In genomic region chr10:6337382-6337781, GRCh38 we compare ENCODE assay signal across 21 cellular contexts.
DNase-seq lines count a peak whose midpoint lies in the region; ATAC-seq and TF ChIP-seq lines count a peak whose summit lies in the region.
"Had no signal": no experiment of that assay in that cellular context is flagged by ENCODE, and none has a peak within 500 bp of the region (broad histone marks: within the 10 kb centered on the region; RNA-seq: fewer than 3 reads in every experiment).

No MANE protein-coding gene starts in this region.

- no peak for TF ChIP-seq CTCF in astrocyte of the spinal cord (IDR thresholded peaks at IDR 0.05; ENCODE audit: low read depth, low read length)
- no peak for TF ChIP-seq CTCF in WTC11 (IDR thresholded peaks at IDR 0.05)
- TF ChIP-seq CTCF in type B pancreatic cell (conservative IDR thresholded peaks at IDR 0.05) = no peak

- H3K36me3 Mint-ChIP-seq in activated CD4-positive, alpha-beta T cell treated with anti-CD3 and anti-CD28 coated beads, Interleukin-2, amount 10 ng/mL, durations not matched to agents 7 days and 5 days (ENCODE audit: low read depth) = peaks cover 18% of the 10 kb centered on the region
- H3K36me3 Mint-ChIP-seq in WTC11 = peaks cover 20% of the 10 kb centered on the region
- H3K36me3 Mint-ChIP-seq in type B pancreatic cell = no peaks in the 10 kb centered on the region

- peaks cover 4% of the 10 kb centered on the region for H3K4me1 Mint-ChIP-seq in activated CD4-positive, alpha-beta T cell treated with anti-CD3 and anti-CD28 coated beads, Interleukin-2, amount 10 ng/mL, durations not matched to agents 7 days and 5 days
- H3K4me1 Mint-ChIP-seq in WTC11 = no peaks in the 10 kb centered on the region
- no peaks in the 10 kb centered on the region for H3K4me1 Mint-ChIP-seq in type B pancreatic cell (ENCODE audit: unreplicated experiment)

- no peak for DNase-seq in activated CD4-positive, alpha-beta T cell treated with anti-CD3 and anti-CD28 coated beads, Interleukin-2, amount 10 ng/mL, durations not matched to agents 7 days and 5 days
- DNase-seq in activated CD4-positive, alpha-beta T cell treated with anti-CD3 and anti-CD28 coated beads for 48 hours = no peak
- DNase-seq in astrocyte of the spinal cord (ENCODE audit: low read depth, low spot score) (peak; percentile 14), iris pigment epithelial cell (ENCODE audit: low read depth) (peak; percentile 9), smooth muscle cell of the brain vasculature (ENCODE audit: low read depth, low spot score) (peak; percentile 3), WTC11 (ENCODE audit: low spot score) (no peak), type B pancreatic cell (ENCODE audit: extremely low spot score, unreplicated experiment) (no peak)
- DNase-seq in effector memory CD4-positive, alpha-beta T cell = no peak
- DNase-seq: 8988T; CD8-positive, alpha-beta T cell; GOT3; MG63; NCI-H1092; NCI-H2081 treated with DMSO at 0.1 percent for 48 hours; NCI-H2227 treated with DMSO at 0.1 percent for 48 hours; NCI-H524 treated with DMSO at 0.1 percent for 48 hours; Right ventricle myocardium superior had no signal

- in situ Hi-C loops in astrocyte of the spinal cord (cut with HindIII; ENCODE audit: low sequenced_read_pairs) = no loop called here

- H3K27me3 ChIP-seq in effector memory CD4-positive, alpha-beta T cell (replicated peaks; ENCODE audit: control insufficient read depth, insufficient read depth, low read length, poor library complexity, severe bottlenecking) = no peaks in the 10 kb centered on the region
- H3K27me3 ChIP-seq: BLaER1, MG63 had no signal

- POLR2A ChIA-PET in activated CD4-positive, alpha-beta T cell treated with anti-CD3 and anti-CD28 coated beads, Interleukin-2, amount 10 ng/mL, durations not matched to agents 7 days and 5 days (lab: Charles Lee) = no interaction called here
- POLR2A ChIA-PET in WTC11 (lab: Charles Lee) = no interaction called here

- H3K4me1 ChIP-seq in effector memory CD4-positive, alpha-beta T cell (ENCODE audit: control insufficient read depth, insufficient read depth, low read length, poor library complexity, severe bottlenecking) = no peaks in the 10 kb centered on the region
- H3K4me1 ChIP-seq: BLaER1 had no signal

- ATAC-seq in WTC11 = no peak
- ATAC-seq: CD8-positive, alpha-beta T cell; GM12878; HepG2; Panc1 had no signal

- H3K9me3 ChIP-seq in effector memory CD4-positive, alpha-beta T cell (ENCODE audit: control insufficient read depth, low read length) = no peaks in the 10 kb centered on the region
- H3K9me3 ChIP-seq: MG63 had no signal

- H3K4me3 ChIP-seq in astrocyte of the spinal cord (ENCODE audit: low read depth, low read length) = no peak overlapping the region
- H3K4me3 ChIP-seq in effector memory CD4-positive, alpha-beta T cell (ENCODE audit: insufficient read depth, low read depth, low read length, poor library complexity, severe bottlenecking) = no peak overlapping the region
- H3K4me3 ChIP-seq: BLaER1, GM12878, MG63 had no signal

- no peaks in the 10 kb centered on the region for H3K36me3 ChIP-seq in effector memory CD4-positive, alpha-beta T cell (ENCODE audit: control insufficient read depth, insufficient read depth, low read length)
- H3K36me3 ChIP-seq: MG63 had no signal

- CTCF ChIA-PET in activated CD4-positive, alpha-beta T cell treated with anti-CD3 and anti-CD28 coated beads, Interleukin-2, amount 10 ng/mL, durations not matched to agents 7 days and 5 days (lab: Charles Lee) = interaction anchor here (0.5 kb wide), 1 partner anchor 33 kb away, joined by 3 read pairs; no protein-coding TSS in a partner anchor
- CTCF ChIA-PET in WTC11 (lab: Charles Lee) = no interaction called here

- peaks cover 11% of the 10 kb centered on the region for H3K9me3 Mint-ChIP-seq in activated CD4-positive, alpha-beta T cell treated with anti-CD3 and anti-CD28 coated beads, Interleukin-2, amount 10 ng/mL, durations not matched to agents 7 days and 5 days
- H3K9me3 Mint-ChIP-seq in WTC11 = peaks cover 21% of the 10 kb centered on the region
- H3K9me3 Mint-ChIP-seq in type B pancreatic cell = peaks cover 9% of the 10 kb centered on the region

- peak overlapping the region; percentile 52 for H3K27ac Mint-ChIP-seq in activated CD4-positive, alpha-beta T cell treated with anti-CD3 and anti-CD28 coated beads, Interleukin-2, amount 10 ng/mL, durations not matched to agents 7 days and 5 days
- no peak overlapping the region for H3K27ac Mint-ChIP-seq in WTC11
- H3K27ac Mint-ChIP-seq in type B pancreatic cell = no peak overlapping the region
- H3K27ac Mint-ChIP-seq: CD8-positive, alpha-beta T cell had no signal

- no peak overlapping the region for H3K4me3 Mint-ChIP-seq in activated CD4-positive, alpha-beta T cell treated with anti-CD3 and anti-CD28 coated beads, Interleukin-2, amount 10 ng/mL, durations not matched to agents 7 days and 5 days
- H3K4me3 Mint-ChIP-seq in WTC11 = no peak overlapping the region
- H3K4me3 Mint-ChIP-seq in type B pancreatic cell = no peak overlapping the region
- H3K4me3 Mint-ChIP-seq: CD8-positive, alpha-beta T cell had no signal

- H3K27ac ChIP-seq in effector memory CD4-positive, alpha-beta T cell (ENCODE audit: insufficient read depth, low read length, poor library complexity, severe bottlenecking) = no peak overlapping the region
- H3K27ac ChIP-seq: BLaER1 had no signal

- H3K27me3 Mint-ChIP-seq in activated CD4-positive, alpha-beta T cell treated with anti-CD3 and anti-CD28 coated beads, Interleukin-2, amount 10 ng/mL, durations not matched to agents 7 days and 5 days = no peaks in the 10 kb centered on the region
- peaks cover 6% of the 10 kb centered on the region; the same call in 1 of the 2 replicates for H3K27me3 Mint-ChIP-seq in WTC11 (ENCODE audit: low read depth)
- H3K27me3 Mint-ChIP-seq in type B pancreatic cell = peaks cover 10% of the 10 kb centered on the region

TF ChIP-seq in WTC11, 78 proteins besides CTCF, POLR2A, EP300 and RAD21 (continues in another document):
- no peak for TF ChIP-seq ZNF281 (CRISPR knock-in tag; IDR thresholded peaks at IDR 0.05)
- TF ChIP-seq ERG (CRISPR knock-in tag; IDR thresholded peaks at IDR 0.05) = no peak
- no peak for TF ChIP-seq NR1H2 (CRISPR knock-in tag; IDR thresholded peaks at IDR 0.05)
- no peak for TF ChIP-seq RELA (CRISPR knock-in tag; IDR thresholded peaks at IDR 0.05; ENCODE audit: borderline replicate concordance)
- TF ChIP-seq MAX (CRISPR knock-in tag; IDR thresholded peaks at IDR 0.05) = no peak
- TF ChIP-seq MYBL2 (CRISPR knock-in tag; IDR thresholded peaks at IDR 0.05) = no peak
- TF ChIP-seq NFATC4 (CRISPR knock-in tag; IDR thresholded peaks at IDR 0.05) = no peak
- no peak for TF ChIP-seq KAT7 (CRISPR knock-in tag; IDR thresholded peaks at IDR 0.05; ENCODE audit: borderline replicate concordance)
- no peak for TF ChIP-seq ATF1 (CRISPR knock-in tag; IDR thresholded peaks at IDR 0.05)
- TF ChIP-seq FOXP4 (CRISPR knock-in tag; IDR thresholded peaks at IDR 0.05) = no peak
- no peak for TF ChIP-seq SMAD3 (CRISPR knock-in tag; IDR thresholded peaks at IDR 0.05; ENCODE audit: borderline replicate concordance)
- TF ChIP-seq JUN (CRISPR knock-in tag; IDR thresholded peaks at IDR 0.05) = no peak

Comparison
In these comparisons a context has a peak if more than half of its experiments do, and no peak if none do; other contexts are left out.
1. DNase-seq: peak in astrocyte of the spinal cord (single experiment), iris pigment epithelial cell (single experiment) and smooth muscle cell of the brain vasculature (single experiment); none in activated CD4-positive, alpha-beta T cell treated with anti-CD3 and anti-CD28 coated beads, Interleukin-2, amount 10 ng/mL, durations not matched to agents 7 days and 5 days (single experiment), activated CD4-positive, alpha-beta T cell treated with anti-CD3 and anti-CD28 coated beads for 48 hours (single experiment), WTC11 (single experiment), effector memory CD4-positive, alpha-beta T cell (0 of 3) and type B pancreatic cell (single experiment).